ENCODE assay signal across 9 cellular contexts in the genomic region with DNA sequence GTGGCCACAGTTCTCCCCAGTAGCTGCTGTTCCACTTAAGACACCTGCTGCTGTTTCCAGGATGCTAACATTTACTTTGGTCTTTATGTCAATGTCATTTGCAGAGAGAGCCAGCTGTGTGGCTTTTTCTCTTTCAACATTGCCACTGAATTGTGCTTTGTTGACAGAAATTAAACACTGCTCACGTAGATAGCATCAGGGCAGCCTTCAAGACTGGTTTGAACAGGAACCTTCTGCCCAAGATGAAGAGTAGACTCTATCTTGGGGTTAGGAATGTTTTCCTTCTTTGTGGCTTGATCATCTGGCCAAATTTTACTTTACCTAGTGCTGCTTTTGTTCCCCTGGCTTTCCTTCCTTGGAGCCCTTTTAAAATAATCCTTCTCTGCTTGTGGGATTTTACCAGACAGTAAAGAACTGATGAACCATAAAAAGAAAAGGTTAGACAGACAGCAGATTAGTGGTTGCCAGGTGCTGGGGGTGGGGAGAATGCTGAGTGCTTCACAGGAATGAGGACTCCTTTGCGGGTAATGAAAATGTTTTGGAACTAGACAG. TPM values are rescaled to one million over a fixed set of nuclear protein-coding genes. Genes with fewer than 3 reads are reported as not detected.
DNase-seq lines count a peak whose midpoint lies in the region; ATAC-seq and TF ChIP-seq lines count a peak whose summit lies in the region.
"Had no signal": no experiment of that assay in that cellular context is flagged by ENCODE, and none has a peak within 500 bp of the region (broad histone marks: within the 10 kb centered on the region; RNA-seq: fewer than 3 reads in every experiment).

No MANE protein-coding gene starts in this region.

- peaks cover 60 to 70% of the 10 kb centered on the region in 2 donors for H3K4me1 Mint-ChIP-seq in immature natural killer cell

- peaks cover 9 to 16% (median 12%) of the 10 kb centered on the region in 3 donors for H3K36me3 Mint-ChIP-seq in immature natural killer cell

- no peak for TF ChIP-seq CTCF in cardiac muscle cell (IDR thresholded peaks at IDR 0.05; ENCODE audit: low read depth, low read length)
- TF ChIP-seq CTCF in upper lobe of right lung (IDR thresholded peaks at IDR 0.05) = no peak
- TF ChIP-seq CTCF in coronary artery (IDR thresholded peaks at IDR 0.05) = no peak

- H3K27me3 Mint-ChIP-seq in immature natural killer cell (ENCODE audit: low read depth in 3 of 3) = peaks cover 0 to 9% (median 5%) of the 10 kb centered on the region in 3 donors

- no peak for ATAC-seq in Right ventricle myocardium superior (ENCODE audit: poor library complexity)
- peak; percentile 34 for ATAC-seq in upper lobe of right lung
- ATAC-seq in aorta (ENCODE audit: low FRiP score) = no peak
- ATAC-seq in GM21423 (IDR thresholded peaks at IDR 0.05; ENCODE audit: unreplicated experiment) = no peak

- H3K27ac ChIP-seq in cardiac muscle cell (peak overlapping the region; percentile 56), upper lobe of right lung (no peak overlapping the region), aorta (ENCODE audit: low read depth in 1 of 2, low read length in 2 of 2) (no peak overlapping the region), coronary artery (no peak overlapping the region)

- WGBS in aorta, 2 donors = 83 to 87% methylated on average over 2 of the region's 2 CpGs

- peak overlapping the region in 3 of 5 donors; percentile 5 to 52 (median 37) for H3K4me3 Mint-ChIP-seq in immature natural killer cell

- no peaks in the 10 kb centered on the region for H3K9me3 Mint-ChIP-seq in immature natural killer cell

- H3K4me3 ChIP-seq in cardiac muscle cell (no peak overlapping the region), upper lobe of right lung (no peak overlapping the region), aorta (ENCODE audit: low read length in 2 of 2) (no peak overlapping the region), coronary artery (no peak overlapping the region)

- H3K27me3 ChIP-seq in cardiac muscle cell = no peaks in the 10 kb centered on the region
- no peaks in the 10 kb centered on the region for H3K27me3 ChIP-seq in upper lobe of right lung
- H3K27me3 ChIP-seq in aorta (ENCODE audit: control insufficient read depth in 1 of 2, insufficient read depth in 2 of 2, low read length in 1 of 2) = no peaks in the 10 kb centered on the region

- H3K4me1 ChIP-seq in cardiac muscle cell (ENCODE audit: low read depth) (peaks cover 18% of the 10 kb centered on the region), upper lobe of right lung (peaks cover 16% of the 10 kb centered on the region), aorta (ENCODE audit: control insufficient read depth in 1 of 2, insufficient read depth in 2 of 2, low read length in 2 of 2) (no peaks in the 10 kb centered on the region)

- peak overlapping the region; percentile 31 to 90 (median 68) for H3K27ac Mint-ChIP-seq in immature natural killer cell

- DNase-seq in cardiac muscle cell (ENCODE audit: low read depth in 1 of 2, low spot score in 1 of 2) = no peak
- DNase-seq in Right ventricle myocardium superior = no peak
- peak; percentile 83 for DNase-seq in NCI-H748 treated with DMSO at 0.1 percent for 48 hours (lab: John Stamatoyannopoulos, UW)
- peak in 1 of 3 donors; percentile 16 for DNase-seq in immature natural killer cell
- no peak for DNase-seq in upper lobe of right lung
- no peak for DNase-seq in aorta
- no peak for DNase-seq in coronary artery (ENCODE audit: low spot score)
- DNase-seq: HCEC 1CT had no signal

- H3K36me3 ChIP-seq in cardiac muscle cell (no peaks in the 10 kb centered on the region), upper lobe of right lung (no peaks in the 10 kb centered on the region), aorta (ENCODE audit: control insufficient read depth in 1 of 2, insufficient read depth in 2 of 2, low read length in 1 of 2) (no peaks in the 10 kb centered on the region)

- intact Hi-C loops in Right ventricle myocardium superior (cut with DNase I) (no loop called here), upper lobe of right lung (cut with DNase I) (no loop called here), aorta (cut with DNase I) (loop anchor here (10.0 kb wide), 2 partner anchors 768 to 798 kb away; no protein-coding TSS in a partner anchor)

- H3K9me3 ChIP-seq in cardiac muscle cell (ENCODE audit: low read depth) (no peaks in the 10 kb centered on the region), upper lobe of right lung (no peaks in the 10 kb centered on the region), aorta (ENCODE audit: control insufficient read depth, low read length) (no peaks in the 10 kb centered on the region)

RNA-seq across cellular contexts. Expression of gene XBP1, which starts 22.6 kb away (rescaled TPM):
- total RNA-seq in cardiac muscle cell = 96.8 and 174 TPM in 2 replicates
- polyA plus RNA-seq in cardiac muscle cell = 115 and 179 TPM in 2 replicates
- total RNA-seq in Right ventricle myocardium superior = 61.5 TPM
- polyA plus RNA-seq in immature natural killer cell = 1,000 to 10,000 TPM in 1 of 3 donors, 100 to 1,000 TPM in 2; 600 to 1,153 (median 962) TPM
- 255 TPM for total RNA-seq in upper lobe of right lung
- 100 to 1,000 TPM; 118 to 143 TPM for total RNA-seq in aorta
- polyA plus RNA-seq in aorta = 10 to 100 TPM; 49.3 to 73.5 TPM

RNA-seq across cellular contexts. Expression of gene CCDC117, which starts 50.5 kb away (rescaled TPM):
- total RNA-seq in cardiac muscle cell (29.0 and 37.9 TPM in 2 replicates), Right ventricle myocardium superior (12.0 TPM), upper lobe of right lung (19.7 TPM), aorta (10 to 100 TPM; 20.3 to 26.9 TPM)
- polyA plus RNA-seq in cardiac muscle cell (29.1 and 35.8 TPM in 2 replicates), immature natural killer cell (10 to 100 TPM; 13.7 to 21.4 (median 14.7) TPM), aorta (1 to 10 TPM; 6.7 to 9.6 TPM)

Comparison
In these comparisons a context has a peak if more than half of its experiments do, and no peak if none do; other contexts are left out.
1. intact Hi-C loops: an anchor here in aorta (10.0 kb wide); none called in Right ventricle myocardium superior and upper lobe of right lung.